In genomic region chr20:62906209-62906608, GRCh38 we compare ENCODE assay signal across 13 cellular contexts. TPM values are rescaled to one million over a fixed set of nuclear protein-coding genes. Genes with fewer than 3 reads are reported as not detected.
"Had no signal": no experiment of that assay in that cellular context is flagged by ENCODE, and none has a peak within 500 bp of the region (broad histone marks: within the 10 kb centered on the region; RNA-seq: fewer than 3 reads in every experiment).

No MANE protein-coding gene starts in this region.

- ATAC-seq: pancreas, SK-N-SH treated with all-trans-retinoic acid at 6 μM for 48 hours had no signal

- FAIRE-seq: colon, endothelial cell of umbilical vein, pancreas, small intestine had no signal

- H3K9me3 ChIP-seq: breast epithelium, pancreas, upper lobe of left lung had no signal

- H3K9me3 Mint-ChIP-seq: activated naive CD4-positive, alpha-beta T cell treated with anti-CD3 and anti-CD28 coated beads, Interleukin-2, amount 50 U/mL, for 24 hours had no signal

- H3K4me3 Mint-ChIP-seq: activated naive CD4-positive, alpha-beta T cell treated with anti-CD3 and anti-CD28 coated beads, Interleukin-2, amount 50 U/mL, for 24 hours had no signal

- H3K27me3 Mint-ChIP-seq: activated naive CD4-positive, alpha-beta T cell treated with anti-CD3 and anti-CD28 coated beads, Interleukin-2, amount 50 U/mL, for 24 hours had no signal

- H3K4me1 ChIP-seq: breast epithelium, pancreas had no signal

- H3K27me3 ChIP-seq: breast epithelium, pancreas, upper lobe of left lung had no signal

- H3K4me3 ChIP-seq: breast epithelium, pancreas, upper lobe of left lung had no signal

- H3K27ac ChIP-seq: breast epithelium, pancreas, upper lobe of left lung had no signal

- DNase-seq: activated CD4-positive, CD25-positive, alpha-beta regulatory T cell; activated effector memory CD4-positive, alpha-beta T cell treated with Interleukin-2 at 50 U/mL for 16 hours; foreskin melanocyte; islet precursor cell; pancreas; small intestine; upper lobe of left lung had no signal

RNA-seq across cellular contexts. Expression of gene SLC17A9, which starts 46.3 kb away (rescaled TPM):
- total RNA-seq: myocyte had no signal
